Comparison of ENCODE assay signal across 18 cellular contexts in genomic region chr20:48066256-48066655, GRCh38.
DNase-seq lines count a peak whose midpoint lies in the region; ATAC-seq, FAIRE-seq and TF ChIP-seq lines count a peak whose summit lies in the region.
"Had no signal": no experiment of that assay in that cellular context is flagged by ENCODE, and none has a peak within 500 bp of the region (broad histone marks: within the 10 kb centered on the region; RNA-seq: fewer than 3 reads in every experiment).

No MANE protein-coding gene starts in this region.

- no peak overlapping the region for H3K27ac ChIP-seq in A673 (ENCODE audit: low read depth, low read length, poor library complexity, severe bottlenecking)
- H3K27ac ChIP-seq in tibial nerve = no peak overlapping the region
- H3K27ac ChIP-seq in upper lobe of right lung = no peak overlapping the region
- H3K27ac ChIP-seq: A549, heart right ventricle, Peyer's patch had no signal

- H3K9me3 ChIP-seq in A673 (ENCODE audit: low read depth, low read length, poor library complexity, severe bottlenecking) = no peaks in the 10 kb centered on the region
- no peaks in the 10 kb centered on the region for H3K9me3 ChIP-seq in tibial nerve
- no peaks in the 10 kb centered on the region for H3K9me3 ChIP-seq in upper lobe of right lung
- H3K9me3 ChIP-seq: Caco-2, Peyer's patch had no signal

- intact Hi-C loops in A673 (cut with micrococcal nuclease; ENCODE audit: unreplicated experiment) = no loop called here
- intact Hi-C loops in upper lobe of right lung (cut with DNase I) = no loop called here

- H3K4me1 ChIP-seq in A673 (ENCODE audit: insufficient read depth, low read length, poor library complexity, severe bottlenecking) (no peaks in the 10 kb centered on the region), tibial nerve (no peaks in the 10 kb centered on the region), upper lobe of right lung (no peaks in the 10 kb centered on the region)
- H3K4me1 ChIP-seq: Caco-2, heart right ventricle, Peyer's patch had no signal

- POLR2A ChIA-PET in A673 (lab: Charles Lee; ENCODE audit: low non-redundant PET) = no interaction called here

- 48 to 55% methylated on average over 13 of the region's 13 CpGs for WGBS in tibial nerve, 2 donors

- in situ Hi-C loops in astrocyte of the spinal cord (cut with HindIII; ENCODE audit: low sequenced_read_pairs) = no loop called here

- no peak for ATAC-seq in upper lobe of right lung
- ATAC-seq: A549, heart right ventricle had no signal

- TF ChIP-seq EP300 in tibial nerve (IDR thresholded peaks at IDR 0.05) = no peak

- no peak for TF ChIP-seq CTCF in A673 (conservative IDR thresholded peaks at IDR 0.05; ENCODE audit: low read depth, low read length)
- no peak for TF ChIP-seq CTCF in HFF-Myc (IDR thresholded peaks at IDR 0.05; ENCODE audit: low read depth, low read length, missing control alignments)
- no peak for TF ChIP-seq CTCF in astrocyte of the spinal cord (IDR thresholded peaks at IDR 0.05; ENCODE audit: low read depth, low read length)
- TF ChIP-seq CTCF in tibial nerve (IDR thresholded peaks at IDR 0.05) = no peak
- TF ChIP-seq CTCF in upper lobe of right lung (IDR thresholded peaks at IDR 0.05) = no peak

- DNase-seq in A673 (ENCODE audit: low spot score) (peak; percentile 10), HFF-Myc (ENCODE audit: extremely low read depth, low read depth) (peak; percentile 69), astrocyte of the spinal cord (ENCODE audit: low read depth, low spot score) (peak; percentile 32), fibroblast of the conjunctiva (ENCODE audit: low read depth) (peak; percentile 26), RCC 7860 (ENCODE audit: low spot score) (no peak), tibial nerve (ENCODE audit: low spot score in 2 of 2) (no peak), upper lobe of right lung (no peak), NCI-H510A (lab: John Stamatoyannopoulos, UW) (no peak)
- DNase-seq: activated naive CD4-positive, alpha-beta T cell; Caco-2; heart right ventricle; NCI-H2081; NCI-H69; Peyer's patch; substantia nigra had no signal

- no peaks in the 10 kb centered on the region for H3K36me3 ChIP-seq in A673 (ENCODE audit: insufficient read depth, low read length, poor library complexity, severe bottlenecking)
- H3K36me3 ChIP-seq in tibial nerve = no peaks in the 10 kb centered on the region
- H3K36me3 ChIP-seq in upper lobe of right lung = no peaks in the 10 kb centered on the region
- H3K36me3 ChIP-seq: heart right ventricle, Peyer's patch had no signal

- FAIRE-seq in RCC 7860 (lab: Jason Lieb, UNC) = no peak
- FAIRE-seq: A549, GM19239, keratinocyte had no signal

- no peak overlapping the region for H3K4me3 ChIP-seq in A673 (ENCODE audit: low read depth, low read length, poor library complexity, severe bottlenecking)
- H3K4me3 ChIP-seq in HFF-Myc (replicated peaks; ENCODE audit: low read depth, low read length) = no peak overlapping the region
- no peak overlapping the region for H3K4me3 ChIP-seq in astrocyte of the spinal cord (ENCODE audit: low read depth, low read length)
- H3K4me3 ChIP-seq in tibial nerve = no peak overlapping the region
- no peak overlapping the region for H3K4me3 ChIP-seq in upper lobe of right lung
- H3K4me3 ChIP-seq: A549, heart right ventricle, Peyer's patch had no signal

- no peak for TF ChIP-seq POLR2A in tibial nerve (IDR thresholded peaks at IDR 0.05)

- H3K27me3 ChIP-seq in A673 (replicated peaks; ENCODE audit: insufficient read depth, low read depth, low read length, poor library complexity) (peaks cover 9% of the 10 kb centered on the region), tibial nerve (no peaks in the 10 kb centered on the region), upper lobe of right lung (no peaks in the 10 kb centered on the region)
- H3K27me3 ChIP-seq: Peyer's patch had no signal

- CTCF ChIA-PET in A673 (lab: Charles Lee) = no interaction called here

- no TSS peak for BruUV-seq in A673 (replicated peaks; lab: Mats Ljungman, UMichigan)

Comparison
In these comparisons a context has a peak if more than half of its experiments do, and no peak if none do; other contexts are left out.
1. DNase-seq: peak in A673 (single experiment), HFF-Myc (single experiment), astrocyte of the spinal cord (single experiment) and fibroblast of the conjunctiva (single experiment); none in RCC 7860 (single experiment), tibial nerve (0 of 2), upper lobe of right lung (single experiment) and NCI-H510A (single experiment).